8 cellular contexts compared by ENCODE assay signal in the genomic region with DNA sequence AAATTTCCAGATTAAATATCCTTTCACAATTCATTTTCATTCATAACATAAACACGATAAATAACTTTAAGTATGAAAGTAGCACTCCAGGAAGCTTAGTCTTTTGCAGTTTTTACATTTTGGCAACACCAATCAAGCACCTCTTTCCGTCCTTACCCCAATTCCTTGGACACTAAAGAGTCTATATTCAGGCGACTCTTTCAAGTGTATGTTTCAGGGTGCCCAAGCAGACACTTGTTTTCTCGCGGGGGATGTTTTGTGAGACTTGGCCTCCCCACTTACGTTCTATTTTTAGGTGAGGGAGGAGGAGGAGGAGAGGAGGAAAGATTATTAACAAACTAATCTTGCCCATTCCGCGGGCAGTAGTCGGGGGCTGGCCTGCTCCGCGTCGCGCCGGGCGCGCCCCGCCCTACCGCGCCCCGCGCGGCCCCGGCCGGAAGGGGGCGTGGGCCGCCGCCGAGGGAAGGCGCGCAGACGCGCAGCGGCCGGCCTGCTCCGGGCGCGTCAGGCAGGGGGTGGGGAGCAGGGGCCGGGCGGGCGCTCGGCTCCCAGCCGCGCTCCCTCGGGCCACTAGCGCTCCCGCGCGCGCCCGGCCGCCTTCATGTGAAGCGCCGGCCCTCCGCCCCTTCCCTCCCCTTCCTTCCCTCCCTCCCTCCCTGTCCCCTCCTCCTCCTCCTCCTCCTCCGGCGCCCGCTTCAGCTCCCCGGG. TPM values are rescaled to one million over a fixed set of nuclear protein-coding genes. Genes with fewer than 3 reads are reported as not detected.
DNase-seq lines count a peak whose midpoint lies in the region; ATAC-seq, FAIRE-seq and TF ChIP-seq lines count a peak whose summit lies in the region.

ITPRID2 (plus strand) TSS at position 473 of the 708 bp plus-strand sequence. CDS start 337 bp downstream, outside the sequence.

- POLR2A ChIA-PET in H1 (lab: Charles Lee; ENCODE audit: partially characterized antibody) = interaction anchor here (0.9 kb wide), 1 partner anchor 12 kb away, joined by 3 read pairs; no protein-coding TSS in a partner anchor

- H2BK5ac ChIP-seq in H1 (ENCODE audit: low read depth, low read length) (peak within 1 kb of the TSS; percentile 28; the same call in 1 of the 2 replicates), mesenchymal stem cell (ENCODE audit: low read depth, low read length, poor library complexity, severe bottlenecking) (peak within 1 kb of the TSS; percentile 99)

- no peaks in the 10 kb centered on the region; a peak in 2 of 7 replicates for H3K27me3 ChIP-seq in H1 (replicated peaks in 1 of 4; ENCODE audit: control insufficient read depth in 3 of 4, extremely low read depth in 1 of 4, insufficient read depth in 3 of 4, low read length in 3 of 4)
- H3K27me3 ChIP-seq in mesenchymal stem cell (ENCODE audit: control insufficient read depth in 1 of 2, insufficient read depth in 1 of 2, low read length in 2 of 2) = no peaks in the 10 kb centered on the region

- TF ChIP-seq EP300 in H1 (IDR thresholded peaks at IDR 0.05; ENCODE audit: borderline replicate concordance in 1 of 2, low read depth in 2 of 2, low read length in 2 of 2) = no peak

- H2AFZ ChIP-seq in H1 (ENCODE audit: low read length) = peak within 1 kb of the TSS; percentile 100
- peak within 1 kb of the TSS; percentile 42 for H2AFZ ChIP-seq in mesenchymal stem cell (ENCODE audit: low read depth, low read length)

- peak; percentile 14 to 49 (median 34); a peak in 3 of 4 replicates for TF ChIP-seq CTCF in H1 (IDR thresholded peaks at IDR 0.05; ENCODE audit: control extremely low read depth in 1 of 3, insufficient read depth in 1 of 3, low read depth in 1 of 3, low read length in 3 of 3)

- H3K23me2 ChIP-seq in H1 (ENCODE audit: low read depth, low read length) = peaks cover 8% of the 10 kb centered on the region

- peak within 1 kb of the TSS; percentile 74 for H3K18ac ChIP-seq in H1 (ENCODE audit: extremely low read depth, low read length)
- H3K18ac ChIP-seq in mesenchymal stem cell (ENCODE audit: low read depth in 1 of 2, low read length in 2 of 2) = peak within 1 kb of the TSS; percentile 98 to 100

- H3K79me1 ChIP-seq in H1 (ENCODE audit: low read depth, low read length) = no peaks in the 10 kb centered on the region
- no peaks in the 10 kb centered on the region for H3K79me1 ChIP-seq in mesenchymal stem cell (replicated peaks; ENCODE audit: low read length, poor library complexity, severe bottlenecking)

- no peak within 1 kb of the TSS for H2AK5ac ChIP-seq in H1 (ENCODE audit: low read depth, low read length)
- H2AK5ac ChIP-seq in mesenchymal stem cell (ENCODE audit: low read length, severe bottlenecking) = peak within 1 kb of the TSS; percentile 82

- H3K56ac ChIP-seq in H1 (replicated peaks; ENCODE audit: insufficient read length, low read depth, low read length) = peak within 1 kb of the TSS; percentile 25

- no peak within 1 kb of the TSS for H2BK20ac ChIP-seq in H1 (ENCODE audit: low read length)

- H3K23ac ChIP-seq in H1 (ENCODE audit: insufficient read length) = no peak within 1 kb of the TSS
- H3K23ac ChIP-seq in mesenchymal stem cell (ENCODE audit: low read length in 2 of 2) = peak within 1 kb of the TSS in 1 of 2 experiments; percentile 70

- CTCF ChIA-PET in H1 (lab: Charles Lee; ENCODE audit: partially characterized antibody) = interaction anchor here (0.6 to 4.2 kb wide), 7 partner anchors 13 to 233 kb away, joined by 3 to 31 read pairs (median 3); no protein-coding TSS in a partner anchor

- H4K5ac ChIP-seq in H1 (ENCODE audit: insufficient read length, low read depth, low read length) = peak within 1 kb of the TSS; percentile 66

- H2BK12ac ChIP-seq in H1 (ENCODE audit: low read depth, low read length) = peak within 1 kb of the TSS; percentile 69; the same call in 1 of the 2 replicates
- peak within 1 kb of the TSS; percentile 88 to 96 for H2BK12ac ChIP-seq in mesenchymal stem cell (ENCODE audit: low read length in 2 of 2)

- H4K8ac ChIP-seq in H1 (ENCODE audit: extremely low read depth, insufficient read depth, low read length) (peak within 1 kb of the TSS; percentile 48), mesenchymal stem cell (ENCODE audit: low read length) (peak within 1 kb of the TSS; percentile 90)

- TF ChIP-seq RAD21 in H1 (IDR thresholded peaks at IDR 0.05 in 1 of 2, conservative IDR thresholded peaks at IDR 0.05 in 1 of 2; ENCODE audit: low read depth in 2 of 2, low read length in 2 of 2) = peak in 1 of 2 experiments; percentile 16; a peak in 1 of 4 replicates

- peak within 1 kb of the TSS; percentile 71 for H4K91ac ChIP-seq in H1 (replicated peaks; ENCODE audit: insufficient read length, low read length)
- peak within 1 kb of the TSS; percentile 100 for H4K91ac ChIP-seq in mesenchymal stem cell (ENCODE audit: low read length)

- H3K9ac ChIP-seq in H1 (replicated peaks in 1 of 4; ENCODE audit: extremely low read depth in 1 of 4, low read depth in 3 of 4, low read length in 3 of 4) (peak within 1 kb of the TSS; percentile 38 to 53 (median 44); a peak in 6 of 7 replicates), mesenchymal stem cell (ENCODE audit: low read length) (peak within 1 kb of the TSS; percentile 97)

- H3K4me1 ChIP-seq in H1 (replicated peaks in 1 of 4; ENCODE audit: control insufficient read depth in 3 of 4, insufficient read depth in 4 of 4, low read length in 3 of 4) (peaks cover 0 to 4% (median 0%) of the 10 kb centered on the region in 4 experiments; a peak in 2 of 7 replicates), mesenchymal stem cell (ENCODE audit: control insufficient read depth, insufficient read depth, low read depth, low read length) (no peaks in the 10 kb centered on the region)

- H2BK15ac ChIP-seq in H1 (ENCODE audit: low read length) (peak within 1 kb of the TSS; percentile 65; the same call in 1 of the 2 replicates), mesenchymal stem cell (ENCODE audit: low read depth, poor library complexity, severe bottlenecking) (peak within 1 kb of the TSS; percentile 89)

- 3 to 100% methylated on average over 1 to 30 of the region's 58 CpGs for WGBS in H1 (ENCODE audit: extremely low coverage in 1 of 2, insufficient coverage in 1 of 2, insufficient read length in 1 of 2, insufficient replicate concordance in 2 of 2, low coverage in 1 of 2, low lambda C conversion rate in 2 of 2, missing lambda C conversion rate in 1 of 2), 2 experiments
- 2% methylated on average over 33 of the region's 58 CpGs for WGBS in mesenchymal stem cell

- H3K4me2 ChIP-seq in H1 (ENCODE audit: insufficient read depth in 1 of 2, low read depth in 2 of 2, low read length in 2 of 2) (peak within 1 kb of the TSS; percentile 87 to 93), mesenchymal stem cell (ENCODE audit: low read length, poor library complexity, severe bottlenecking) (peak within 1 kb of the TSS; percentile 89)

- peak in 13 of 14 donors; percentile 67 to 91 (median 83) for DNase-seq in C1 segment of cervical spinal cord (lab: John Stamatoyannopoulos, UW)
- DNase-seq in GM19238 (ENCODE audit: insufficient read length, low spot score) = peak; percentile 87
- peak; percentile 95 for DNase-seq in NCI-H748 (lab: John Stamatoyannopoulos, UW; ENCODE audit: unreplicated experiment)
- DNase-seq in activated CD8-positive, alpha-beta memory T cell treated with anti-CD3 and anti-CD28 coated beads for 24 hours = peak; percentile 84
- DNase-seq in H1 (ENCODE audit: low read depth in 1 of 2, low spot score in 2 of 2) = peak in 1 of 2 experiments; percentile 43
- peak; percentile 92 for DNase-seq in mesenchymal stem cell
- peak; percentile 61 for DNase-seq in stimulated activated CD8-positive, alpha-beta memory T cell treated with anti-CD3 and anti-CD28 coated beads, Interleukin-12 subunit alpha, Interleukin-12 subunit beta, amount 100 ng/mL, for 4 hours (ENCODE audit: low read depth)

- no peaks in the 10 kb centered on the region for H4K20me1 ChIP-seq in H1 (replicated peaks in 1 of 2; ENCODE audit: control insufficient read depth in 1 of 2, insufficient read depth in 2 of 2, low read length in 2 of 2)

- no peak within 1 kb of the TSS for H3K27ac ChIP-seq in H1 (ENCODE audit: low read depth, low read length)
- peak within 1 kb of the TSS; percentile 97 for H3K27ac ChIP-seq in mesenchymal stem cell (ENCODE audit: low read length, poor library complexity, severe bottlenecking)

- H3K14ac ChIP-seq in H1 (ENCODE audit: insufficient read length) (no peak within 1 kb of the TSS), mesenchymal stem cell (ENCODE audit: low read length in 2 of 2) (peak within 1 kb of the TSS; percentile 76 to 99)

- no peak for FAIRE-seq in H1 (lab: Jason Lieb, UNC)

- H3K36me3 ChIP-seq in H1 (ENCODE audit: control insufficient read depth in 2 of 4, insufficient read depth in 4 of 4, low read length in 3 of 4) = no peaks in the 10 kb centered on the region
- H3K36me3 ChIP-seq in mesenchymal stem cell (ENCODE audit: control insufficient read depth in 1 of 2, insufficient read depth in 2 of 2, low read depth in 1 of 2, low read length in 2 of 2) = peaks cover 3 to 23% of the 10 kb centered on the region in 2 experiments

- H3K4ac ChIP-seq in H1 (replicated peaks; ENCODE audit: insufficient read length, low read depth, low read length) (peak within 1 kb of the TSS; percentile 13), mesenchymal stem cell (ENCODE audit: low read depth in 1 of 2, low read length in 2 of 2) (peak within 1 kb of the TSS; percentile 96 to 99)

- H3K4me3 ChIP-seq in H1 (ENCODE audit: extremely low read depth in 1 of 4, insufficient read depth in 2 of 4, low read depth in 3 of 4, low read length in 4 of 4) = peak within 1 kb of the TSS; percentile 72 to 84 (median 78)
- H3K4me3 ChIP-seq in mesenchymal stem cell (ENCODE audit: insufficient read depth in 1 of 2, low read depth in 1 of 2, low read length in 2 of 2) = peak within 1 kb of the TSS; percentile 90 to 96

- no peaks in the 10 kb centered on the region for H3K9me3 ChIP-seq in H1 (ENCODE audit: insufficient read depth in 2 of 2, low read depth in 1 of 2, low read length in 1 of 2)
- no peaks in the 10 kb centered on the region for H3K9me3 ChIP-seq in mesenchymal stem cell (ENCODE audit: control insufficient read depth, low read length)

- TF ChIP-seq POLR2A in H1 (IDR thresholded peaks at IDR 0.05; ENCODE audit: control extremely low read depth in 1 of 2, low read depth in 2 of 2, low read length in 2 of 2) = no peak

- H2BK120ac ChIP-seq in H1 (replicated peaks; ENCODE audit: low read depth, low read length) (no peak within 1 kb of the TSS), mesenchymal stem cell (ENCODE audit: low read depth, low read length) (peak within 1 kb of the TSS; percentile 98)

- H3K79me2 ChIP-seq in H1 (ENCODE audit: control insufficient read depth in 1 of 2, insufficient read depth in 2 of 2, low read length in 2 of 2) = no peaks in the 10 kb centered on the region

- peak; percentile 94 for ATAC-seq in HG03432 (IDR thresholded peaks at IDR 0.05; ENCODE audit: unreplicated experiment)

RNA-seq across cellular contexts. Expression of gene ITPRID2, which starts in this region (rescaled TPM):
- 12.6 and 13.5 TPM in 2 replicates for total RNA-seq in H1 (2021; fragmentation: NEBNext Ultra II Directional; extraction: Animal tissue kit (Norgen Biotek cat#: 25700))
- 1.2 and 1.9 TPM in 2 replicates for polyA plus RNA-seq in H1 (2011; rRNA removed)
- polyA plus RNA-seq in H1 (2011; cell fraction: cytosol; rRNA removed) = 2.9 TPM
- polyA plus RNA-seq in H1 (2011; cell fraction: nucleus; rRNA removed) = 4.5 TPM
- polyA plus RNA-seq in H1 (2012, experiment 1 of 2) = 3.3 to 11.2 TPM (median 8.7 TPM) in 4 replicates
- 0.39 TPM for polyA plus RNA-seq in H1 (2012, experiment 2 of 2)
- polyA plus RNA-seq in H1 (2013, experiment 1 of 2) = 5.1 TPM
- polyA plus RNA-seq in H1 (2013, experiment 2 of 2) = 5.3 TPM
- 4.6 and 5.6 TPM in 2 replicates for polyA minus RNA-seq in H1 (2011; rRNA and poly(A)+ RNA removed)
- 3.9 TPM for polyA minus RNA-seq in H1 (2011; cell fraction: cytosol; rRNA and poly(A)+ RNA removed)
- polyA minus RNA-seq in H1 (2011; cell fraction: nucleus; rRNA and poly(A)+ RNA removed) = 11.9 TPM
- polyA plus RNA-seq in mesenchymal stem cell (2013, experiment 1 of 2) = 99.4 TPM
- 110 TPM for polyA plus RNA-seq in mesenchymal stem cell (2013, experiment 2 of 2)
